9 cellular contexts compared by ENCODE assay signal in genomic region chr3:188421151-188421821, GRCh38.
DNase-seq lines count a peak whose midpoint lies in the region; ATAC-seq and TF ChIP-seq lines count a peak whose summit lies in the region.
"Had no signal": no experiment of that assay in that cellular context is flagged by ENCODE, and none has a peak within 500 bp of the region (broad histone marks: within the 10 kb centered on the region; RNA-seq: fewer than 3 reads in every experiment).

No MANE protein-coding gene starts in this region.

- DNase-seq in left ventricle myocardium superior (no peak), cardiac septum (ENCODE audit: low spot score) (no peak), HL-60 (ENCODE audit: low read depth in 1 of 2, low spot score in 1 of 2) (no peak), fibroblast of gingiva (ENCODE audit: low read depth) (peak; percentile 95), globus pallidus (ENCODE audit: low spot score) (no peak), NCI-H345 (lab: John Stamatoyannopoulos, UW) (no peak)
- no peak for DNase-seq in activated CD4-positive, alpha-beta T cell treated with anti-CD3 and anti-CD28 coated beads for 1 hour
- DNase-seq in stimulated activated CD4-positive, alpha-beta T cell treated with anti-CD3 and anti-CD28 coated beads, Interleukin-4, amount 100 ng/mL, for 4 hours: no peak
- DNase-seq: DND-41 had no signal

- no peak for TF ChIP-seq CTCF in HL-60 (IDR thresholded peaks at IDR 0.05; ENCODE audit: insufficient read depth, low read length)

- ATAC-seq in left ventricle myocardium superior: peak; percentile 30

- H3K4me3 ChIP-seq in HL-60 (replicated peaks; ENCODE audit: insufficient read depth, low read length): no peak overlapping the region

- H3K27ac ChIP-seq in HL-60 (replicated peaks): peak overlapping the region; percentile 49

- intact Hi-C loops in left ventricle myocardium superior (cut with micrococcal nuclease): no loop called here
- intact Hi-C loops in cardiac septum (cut with DNase I): no loop called here

- H3K27me3 ChIP-seq in HL-60 (ENCODE audit: insufficient read depth, poor library complexity, severe bottlenecking): no peaks in the 10 kb centered on the region
